ENCODE assay signal across 1 cellular context in genomic region chr1:245823408-245824147, GRCh38.
TF ChIP-seq lines count a peak whose summit lies in the region.

No MANE protein-coding gene starts in this region.

TF ChIP-seq in HCT116, 20 proteins besides CTCF, POLR2A, EP300 and RAD21 (continued from another document):
- TF ChIP-seq, protein P1, sequence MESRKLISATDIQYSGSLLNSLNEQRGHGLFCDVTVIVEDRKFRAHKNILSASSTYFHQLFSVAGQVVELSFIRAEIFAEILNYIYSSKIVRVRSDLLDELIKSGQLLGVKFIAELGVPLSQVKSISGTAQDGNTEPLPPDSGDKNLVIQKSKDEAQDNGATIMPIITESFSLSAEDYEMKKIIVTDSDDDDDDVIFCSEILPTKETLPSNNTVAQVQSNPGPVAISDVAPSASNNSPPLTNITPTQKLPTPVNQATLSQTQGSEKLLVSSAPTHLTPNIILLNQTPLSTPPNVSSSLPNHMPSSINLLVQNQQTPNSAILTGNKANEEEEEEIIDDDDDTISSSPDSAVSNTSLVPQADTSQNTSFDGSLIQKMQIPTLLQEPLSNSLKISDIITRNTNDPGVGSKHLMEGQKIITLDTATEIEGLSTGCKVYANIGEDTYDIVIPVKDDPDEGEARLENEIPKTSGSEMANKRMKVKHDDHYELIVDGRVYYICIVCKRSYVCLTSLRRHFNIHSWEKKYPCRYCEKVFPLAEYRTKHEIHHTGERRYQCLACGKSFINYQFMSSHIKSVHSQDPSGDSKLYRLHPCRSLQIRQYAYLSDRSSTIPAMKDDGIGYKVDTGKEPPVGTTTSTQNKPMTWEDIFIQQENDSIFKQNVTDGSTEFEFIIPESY (IDR thresholded peaks at IDR 0.05; ENCODE audit: extremely low read depth, insufficient replicate concordance, low read length) = no peak
- TF ChIP-seq, protein P2, sequence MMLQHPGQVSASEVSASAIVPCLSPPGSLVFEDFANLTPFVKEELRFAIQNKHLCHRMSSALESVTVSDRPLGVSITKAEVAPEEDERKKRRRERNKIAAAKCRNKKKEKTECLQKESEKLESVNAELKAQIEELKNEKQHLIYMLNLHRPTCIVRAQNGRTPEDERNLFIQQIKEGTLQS (IDR thresholded peaks at IDR 0.05) = no peak
- TF ChIP-seq SP1 (IDR thresholded peaks at IDR 0.05; ENCODE audit: low read depth) (no peak), REST (IDR thresholded peaks at IDR 0.05; ENCODE audit: low read depth) (no peak), ELF1 (IDR thresholded peaks at IDR 0.05; ENCODE audit: borderline replicate concordance, low read depth) (no peak), SRF (IDR thresholded peaks at IDR 0.05; ENCODE audit: low read depth) (no peak), CEBPB (IDR thresholded peaks at IDR 0.05; ENCODE audit: low read depth) (no peak), ZNF274 (IDR thresholded peaks at IDR 0.05; ENCODE audit: low read depth, low read length) (no peak)
